15 cellular contexts compared by ENCODE assay signal in the genomic region with DNA sequence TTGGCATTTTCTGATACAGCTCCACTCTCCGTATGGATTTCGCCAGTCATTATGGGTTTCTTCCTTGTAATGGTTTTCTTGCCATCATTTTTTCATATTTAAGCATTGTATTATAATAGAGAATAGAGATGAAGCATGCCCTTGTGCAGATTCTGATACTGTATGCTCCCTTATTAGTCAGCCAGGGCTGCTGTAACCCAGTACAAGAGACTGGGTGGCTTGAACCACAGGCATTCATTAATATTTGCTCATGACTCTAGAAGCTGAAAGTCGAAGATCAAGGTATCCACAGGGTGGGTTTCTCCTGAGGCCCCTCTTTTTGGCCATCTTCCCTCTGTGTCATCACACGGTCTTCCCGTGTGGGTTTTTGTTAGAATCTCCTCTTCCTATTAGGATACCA.
"Had no signal": no experiment of that assay in that cellular context is flagged by ENCODE, and none has a peak within 500 bp of the region (broad histone marks: within the 10 kb centered on the region; RNA-seq: fewer than 3 reads in every experiment).

No MANE protein-coding gene starts in this region.

- DNase-seq: activated CD4-positive, alpha-beta T cell treated with anti-CD3 and anti-CD28 coated beads, Interleukin-2, amount 50 U/mL, for 1 hour; activated effector memory CD4-positive, alpha-beta T cell treated with Interleukin-2 at 50 U/mL for 16 hours; activated naive CD8-positive, alpha-beta T cell treated with anti-CD3 and anti-CD28 coated beads for 36 hours; activated T-cell treated with anti-CD3 and anti-CD28 coated beads, Interleukin-2, amount 50 U/mL, for 1 hour; aorta; esophagus squamous epithelium; foreskin fibroblast; mammary epithelial cell; ovary; stimulated activated CD4-positive, alpha-beta T cell treated with anti-CD3 and anti-CD28 coated beads, Interleukin-4, amount 100 ng/mL, for 1 hour; stimulated activated CD8-positive, alpha-beta memory T cell treated with anti-CD3 and anti-CD28 coated beads, Interleukin-4, amount 100 ng/mL, for 48 hours; stimulated activated naive CD8-positive, alpha-beta T cell treated with anti-CD3 and anti-CD28 coated beads, Interleukin-15, Interleukin-2, amounts not matched to agents 100 U/mL and 50 U/mL, for 24 hours; testis; upper lobe of right lung had no signal

- H3K4me3 ChIP-seq: esophagus squamous epithelium, ovary, testis, upper lobe of right lung had no signal

- H3K27me3 ChIP-seq: esophagus squamous epithelium, ovary, testis, upper lobe of right lung had no signal

- H3K4me1 ChIP-seq: testis had no signal

- H3K27ac ChIP-seq: esophagus squamous epithelium, ovary, testis, upper lobe of right lung had no signal

- H3K9me3 ChIP-seq: esophagus squamous epithelium, ovary, testis, upper lobe of right lung had no signal

- H3K36me3 ChIP-seq: esophagus squamous epithelium, ovary, upper lobe of right lung had no signal

- ATAC-seq: left lobe of liver; stimulated activated naive CD8-positive, alpha-beta T cell treated with anti-CD3 and anti-CD28 coated beads, Interleukin-15, Interleukin-2, amounts not matched to agents 100 U/mL and 50 U/mL, for 24 hours; upper lobe of right lung had no signal
